Comparison of ENCODE assay signal across 8 cellular contexts in genomic region chr19:40718774-40719391, GRCh38. TPM values are rescaled to one million over a fixed set of nuclear protein-coding genes. Genes with fewer than 3 reads are reported as not detected.
DNase-seq lines count a peak whose midpoint lies in the region; ATAC-seq and TF ChIP-seq lines count a peak whose summit lies in the region.

No MANE protein-coding gene starts in this region.

- H3K27ac ChIP-seq in MM.1S (ENCODE audit: low read length) (no peak overlapping the region), ascending aorta (peak overlapping the region; percentile 97 to 99), hepatocyte (peak overlapping the region; percentile 100), sigmoid colon (peak overlapping the region; percentile 95 to 99 (median 98))

- WGBS in hepatocyte (ENCODE audit: low lambda C conversion rate, missing lambda C conversion rate): 8% methylated on average over 13 of the region's 16 CpGs
- WGBS in sigmoid colon, 2 donors: 5 to 26% methylated on average over 16 of the region's 16 CpGs

- H3K4me3 ChIP-seq in GM12864 (ENCODE audit: low read depth, low read length) (peak overlapping the region; percentile 83), MM.1S (ENCODE audit: low read length) (peak overlapping the region; percentile 36; the same call in 1 of the 2 replicates), ascending aorta (peak overlapping the region; percentile 72 to 100), hepatocyte (peak overlapping the region; percentile 84), sigmoid colon (peak overlapping the region; percentile 74 to 92 (median 82))

- H3K9ac ChIP-seq in MM.1S (ENCODE audit: low read length): no peak overlapping the region

- peak overlapping the region; percentile 62 for H2AFZ ChIP-seq in MM.1S (ENCODE audit: low read length)
- H2AFZ ChIP-seq in hepatocyte: no peak overlapping the region

- peaks cover 24% of the 10 kb centered on the region for H3K79me2 ChIP-seq in MM.1S (ENCODE audit: low read length)
- peaks cover 72% of the 10 kb centered on the region for H3K79me2 ChIP-seq in hepatocyte

- intact Hi-C loops in ascending aorta (cut with DNase I) (loop anchor here (5.0 to 10.0 kb wide), 3 partner anchors 297 to 1314 kb away; partner anchors contain the start of genes HNRNPUL1 and ZFP36), sigmoid colon (cut with DNase I) (loop anchor here (1.0 to 10.0 kb wide), 3 partner anchors 31 to 1314 kb away; partner anchors contain the start of genes ACTMAP, SERTAD3 and ZFP36)

- no peak for DNase-seq in GM12864 (ENCODE audit: low read depth)
- DNase-seq in MM.1S: no peak
- peak in 1 of 2 donors; percentile 77 for DNase-seq in ascending aorta (ENCODE audit: low spot score in 2 of 2)
- DNase-seq in hepatocyte (ENCODE audit: low spot score): peak; percentile 89
- peak; percentile 89 for DNase-seq in sigmoid colon
- no peak for DNase-seq in NCI-H1694 treated with DMSO at 0.1 percent for 48 hours (lab: John Stamatoyannopoulos, UW)
- DNase-seq in GM10248 (ENCODE audit: extremely low spot score): no peak

- no peaks in the 10 kb centered on the region for H3K36me3 ChIP-seq in MM.1S (replicated peaks; ENCODE audit: insufficient read depth, low read length)
- H3K36me3 ChIP-seq in ascending aorta: peaks cover 4 to 7% of the 10 kb centered on the region in 2 donors
- no peaks in the 10 kb centered on the region for H3K36me3 ChIP-seq in hepatocyte (replicated peaks; ENCODE audit: insufficient read depth, low read depth)
- peaks cover 0 to 19% (median 5%) of the 10 kb centered on the region in 4 donors for H3K36me3 ChIP-seq in sigmoid colon

- H3K9me3 ChIP-seq in MM.1S (replicated peaks; ENCODE audit: insufficient read depth, low read length): no peaks in the 10 kb centered on the region
- no peaks in the 10 kb centered on the region for H3K9me3 ChIP-seq in ascending aorta
- H3K9me3 ChIP-seq in hepatocyte (ENCODE audit: low read depth): no peaks in the 10 kb centered on the region
- no peaks in the 10 kb centered on the region for H3K9me3 ChIP-seq in sigmoid colon

- no peak for TF ChIP-seq CTCF in GM12864 (IDR thresholded peaks at IDR 0.05; ENCODE audit: low read depth, low read length, missing control alignments)
- TF ChIP-seq CTCF in MM.1S (IDR thresholded peaks at IDR 0.05; ENCODE audit: low read length): no peak
- TF ChIP-seq CTCF in ascending aorta (IDR thresholded peaks at IDR 0.05): no peak
- TF ChIP-seq CTCF in hepatocyte (IDR thresholded peaks at IDR 0.05; ENCODE audit: poor library complexity): no peak
- TF ChIP-seq CTCF in sigmoid colon (IDR thresholded peaks at IDR 0.05): no peak
- no peak for TF ChIP-seq CTCF in GM10248 (IDR thresholded peaks at IDR 0.05; ENCODE audit: control extremely low read depth, extremely low read depth, low read depth, missing control alignments)

- H3K9me2 ChIP-seq in MM.1S (replicated peaks; ENCODE audit: insufficient read depth, low read length) (no peaks in the 10 kb centered on the region), hepatocyte (replicated peaks; ENCODE audit: insufficient read depth) (no peaks in the 10 kb centered on the region)

- TF ChIP-seq POLR2A in sigmoid colon (IDR thresholded peaks at IDR 0.05): peak in 1 of 2 donors; percentile 24

- TF ChIP-seq EP300 in sigmoid colon (IDR thresholded peaks at IDR 0.05): no peak

- H3K4me1 ChIP-seq in MM.1S (ENCODE audit: low read length): peaks cover 37% of the 10 kb centered on the region
- H3K4me1 ChIP-seq in ascending aorta: peaks cover 7 to 47% of the 10 kb centered on the region in 2 donors
- peaks cover 26% of the 10 kb centered on the region for H3K4me1 ChIP-seq in hepatocyte (ENCODE audit: insufficient read depth)
- H3K4me1 ChIP-seq in sigmoid colon: peaks cover 0 to 79% (median 66%) of the 10 kb centered on the region in 4 donors

- H3F3A ChIP-seq in MM.1S (ENCODE audit: insufficient read depth, low read length): peaks cover 4% of the 10 kb centered on the region; the same call in 1 of the 2 replicates

- no peaks in the 10 kb centered on the region for H3K27me3 ChIP-seq in MM.1S (replicated peaks; ENCODE audit: insufficient read depth, low read length)
- H3K27me3 ChIP-seq in ascending aorta: no peaks in the 10 kb centered on the region
- H3K27me3 ChIP-seq in hepatocyte: no peaks in the 10 kb centered on the region
- no peaks in the 10 kb centered on the region for H3K27me3 ChIP-seq in sigmoid colon

- H4K20me1 ChIP-seq in MM.1S (ENCODE audit: insufficient read depth, low read length) (no peaks in the 10 kb centered on the region), hepatocyte (ENCODE audit: insufficient read depth, poor library complexity, severe bottlenecking) (peaks cover 41% of the 10 kb centered on the region)

- POLR2A ChIA-PET in GM10248 (lab: Yijun Ruan, JAX): no interaction called here

- ATAC-seq in GM18520 (IDR thresholded peaks at IDR 0.05; ENCODE audit: unreplicated experiment): no peak

- H3K4me2 ChIP-seq in MM.1S (ENCODE audit: low read depth, low read length) (peak overlapping the region; percentile 100), hepatocyte (peak overlapping the region; percentile 85)

- CTCF ChIA-PET in GM10248 (lab: Yijun Ruan, JAX): no interaction called here

RNA-seq across cellular contexts. Expression of gene ITPKC, which starts 2.0 kb away (rescaled TPM):
- total RNA-seq in ascending aorta (60.7 TPM), hepatocyte (52.3 and 52.9 TPM in 2 replicates), sigmoid colon (10 to 100 TPM; 17.7 to 39.6 (median 23.1) TPM)
- polyA plus RNA-seq in hepatocyte (67.6 and 75.8 TPM in 2 replicates), sigmoid colon (10 to 100 TPM; 17.4 to 27.0 (median 25.9) TPM)

RNA-seq across cellular contexts. Expression of gene COQ8B, which starts 2.2 kb away (rescaled TPM):
- total RNA-seq in ascending aorta: 33.3 TPM
- total RNA-seq in hepatocyte: 46.2 and 49.2 TPM in 2 replicates
- 40.2 and 40.7 TPM in 2 replicates for polyA plus RNA-seq in hepatocyte
- total RNA-seq in sigmoid colon: 10 to 100 TPM; 33.2 to 59.3 (median 39.2) TPM
- polyA plus RNA-seq in sigmoid colon: 10 to 100 TPM; 24.7 to 54.4 (median 27.0) TPM

RNA-seq across cellular contexts. Expression of gene NUMBL, which starts 28.4 kb away (rescaled TPM):
- 360 TPM for total RNA-seq in ascending aorta
- total RNA-seq in hepatocyte: 15.7 and 26.0 TPM in 2 replicates
- 31.3 and 32.1 TPM in 2 replicates for polyA plus RNA-seq in hepatocyte
- total RNA-seq in sigmoid colon: 10 to 100 TPM; 21.9 to 38.2 (median 25.0) TPM
- 10 to 100 TPM in 1 of 3 donors, 1 to 10 TPM in 2; 3.0 to 13.7 (median 9.6) TPM for polyA plus RNA-seq in sigmoid colon

RNA-seq across cellular contexts. Expression of gene ACTMAP, which starts 31.4 kb away (rescaled TPM):
- total RNA-seq in ascending aorta: 8.3 TPM
- total RNA-seq in hepatocyte: 3.2 and 3.8 TPM in 2 replicates
- 14.8 and 19.1 TPM in 2 replicates for polyA plus RNA-seq in hepatocyte
- 1 to 10 TPM; 1.8 to 5.3 (median 3.0) TPM for total RNA-seq in sigmoid colon
- 10 to 100 TPM in 1 of 3 donors, 1 to 10 TPM in 2; 6.0 to 11.0 (median 6.6) TPM for polyA plus RNA-seq in sigmoid colon

RNA-seq across cellular contexts. Expression of gene SNRPA, which starts 32.1 kb away (rescaled TPM):
- 154 TPM for total RNA-seq in ascending aorta
- 25.1 and 33.2 TPM in 2 replicates for total RNA-seq in hepatocyte
- polyA plus RNA-seq in hepatocyte: 86.9 and 95.0 TPM in 2 replicates
- total RNA-seq in sigmoid colon: 10 to 100 TPM; 43.2 to 60.1 (median 54.0) TPM
- polyA plus RNA-seq in sigmoid colon: 10 to 100 TPM; 19.2 to 76.1 (median 37.2) TPM

Comparison
In these comparisons a context has a peak if more than half of its experiments do, and no peak if none do; other contexts are left out.
1. DNase-seq: peak in hepatocyte (single experiment) and sigmoid colon (single experiment); none in GM12864 (single experiment), MM.1S (single experiment), NCI-H1694 treated with DMSO at 0.1 percent for 48 hours (single experiment) and GM10248 (single experiment).
2. H3K4me3 ChIP-seq: peak in every context shown above with its lines; median percentile 86 in ascending aorta; 84 in hepatocyte; 83 in GM12864; 82 in sigmoid colon; 36 in MM.1S.